Comparison of ENCODE assay signal across 6 cellular contexts in genomic region chr11:99425596-99425995, GRCh38.
"Had no signal": no experiment of that assay in that cellular context is flagged by ENCODE, and none has a peak within 500 bp of the region (broad histone marks: within the 10 kb centered on the region; RNA-seq: fewer than 3 reads in every experiment).

No MANE protein-coding gene starts in this region.

- H3K4me3 ChIP-seq: GM23248, K562 had no signal

- ATAC-seq: K562 had no signal

- H3K9me3 Mint-ChIP-seq: H9 had no signal

- H3K27ac ChIP-seq: GM23248 had no signal

- H3K4me3 Mint-ChIP-seq: H9 had no signal

- H3K27ac Mint-ChIP-seq: H9 had no signal

- H3K9ac ChIP-seq: GM23248 had no signal

- DNase-seq: GM23248, GOT3, H9, HCEC 1CT, IMR-90 had no signal

- H2AFZ ChIP-seq: GM23248 had no signal
